14 cellular contexts compared by ENCODE assay signal in the genomic region with DNA sequence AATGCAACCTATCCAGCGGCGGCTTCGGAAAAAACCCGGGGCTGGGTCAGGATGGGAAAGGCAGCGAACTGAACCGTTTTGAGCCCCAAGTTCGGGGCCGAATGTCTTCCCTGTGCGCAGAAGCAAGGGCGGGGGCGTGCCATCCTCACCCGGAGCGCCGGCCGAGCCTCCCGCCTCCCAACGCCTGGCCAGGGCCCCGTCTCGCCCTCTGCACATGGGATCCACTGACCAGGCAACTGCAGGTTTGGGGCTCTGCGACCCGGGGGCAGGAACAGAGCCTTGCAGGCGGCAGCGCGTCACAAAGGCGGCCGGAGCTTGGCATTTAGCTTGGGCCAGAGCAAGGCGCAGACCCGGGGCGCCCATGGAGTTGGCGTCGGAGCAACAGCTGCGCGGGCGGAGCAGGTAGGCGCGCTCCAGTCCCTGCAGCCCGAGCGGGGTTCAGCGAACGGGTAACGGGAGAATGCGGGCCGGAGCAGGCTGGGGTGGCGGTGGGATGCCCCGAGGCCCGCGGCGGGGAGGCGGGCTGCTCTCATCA. TPM values are rescaled to one million over a fixed set of nuclear protein-coding genes. Genes with fewer than 3 reads are reported as not detected.
DNase-seq lines count a peak whose midpoint lies in the region; ATAC-seq and TF ChIP-seq lines count a peak whose summit lies in the region.
"Had no signal": no experiment of that assay in that cellular context is flagged by ENCODE, and none has a peak within 500 bp of the region (broad histone marks: within the 10 kb centered on the region; RNA-seq: fewer than 3 reads in every experiment).

A gene (plus strand): TSS at position 345 of the 535 bp plus-strand sequence. CDS start 3,654 bp downstream, outside the sequence.

- peak within 1 kb of the TSS in 2 of 4 donors; percentile 15 to 43 for H3K4me3 Mint-ChIP-seq in CD4-positive, CD25-positive, alpha-beta regulatory T cell
- peak within 1 kb of the TSS; percentile 37 for H3K4me3 Mint-ChIP-seq in natural killer cell
- H3K4me3 Mint-ChIP-seq: stimulated activated naive CD8-positive, alpha-beta T cell treated with anti-CD3 and anti-CD28 coated beads, Interleukin-15, Interleukin-2, amounts not matched to agents 100 ng/mL and 50 ng/mL, for 24 hours had no signal

- no peak for TF ChIP-seq CTCF in natural killer cell (IDR thresholded peaks at IDR 0.05)
- TF ChIP-seq CTCF in lower leg skin (IDR thresholded peaks at IDR 0.05): no peak

- WGBS in lower leg skin, 2 donors: 4 to 6% methylated on average over 38 to 49 of the region's 49 CpGs

- intact Hi-C loops in natural killer cell (cut with micrococcal nuclease) (no loop called here), lower leg skin (cut with DNase I; ENCODE audit: low total_unique reads) (no loop called here)

- peaks cover 8% of the 10 kb centered on the region for H3K27me3 ChIP-seq in CD4-positive, CD25-positive, alpha-beta regulatory T cell (ENCODE audit: control insufficient read depth, insufficient read depth, low read length)

- peaks cover 0 to 15% (median 5%) of the 10 kb centered on the region in 4 donors for H3K4me1 Mint-ChIP-seq in CD4-positive, CD25-positive, alpha-beta regulatory T cell
- peaks cover 0 to 12% of the 10 kb centered on the region in 2 donors for H3K4me1 Mint-ChIP-seq in natural killer cell
- H3K4me1 Mint-ChIP-seq: nephron had no signal

- ATAC-seq in CD4-positive, CD25-positive, alpha-beta regulatory T cell (ENCODE audit: low read depth in 2 of 2): peak; percentile 24 to 43
- peak; percentile 55 for ATAC-seq in esophagus mucosa
- ATAC-seq in natural killer cell: peak in 1 of 3 donors; percentile 29
- ATAC-seq in GM21723 (IDR thresholded peaks at IDR 0.05; ENCODE audit: unreplicated experiment): no peak
- no peak for ATAC-seq in GM21737 (IDR thresholded peaks at IDR 0.05; ENCODE audit: unreplicated experiment)
- ATAC-seq: PC-3 had no signal

- peaks cover 23% of the 10 kb centered on the region for H3K27me3 Mint-ChIP-seq in CD4-positive, CD25-positive, alpha-beta regulatory T cell
- H3K27me3 Mint-ChIP-seq in natural killer cell (ENCODE audit: low read depth in 2 of 2): peaks cover 14 to 23% of the 10 kb centered on the region in 2 donors

- H3K9me3 ChIP-seq in CD4-positive, CD25-positive, alpha-beta regulatory T cell (ENCODE audit: control insufficient read depth in 2 of 2, low read length in 2 of 2): peaks cover 40 to 51% of the 10 kb centered on the region in 2 experiments
- H3K9me3 ChIP-seq: Caco-2 had no signal

- peaks cover 35% of the 10 kb centered on the region for H3K36me3 Mint-ChIP-seq in CD4-positive, CD25-positive, alpha-beta regulatory T cell
- H3K36me3 Mint-ChIP-seq in natural killer cell: peaks cover 39% of the 10 kb centered on the region

- peak; percentile 51 for TF ChIP-seq POLR2A in GM19099 (IDR thresholded peaks at IDR 0.05; ENCODE audit: extremely low read depth, insufficient read length, low read depth)
- TF ChIP-seq POLR2A in lower leg skin (IDR thresholded peaks at IDR 0.05): no peak

- H3K27ac Mint-ChIP-seq in CD4-positive, CD25-positive, alpha-beta regulatory T cell: no peak within 1 kb of the TSS
- H3K27ac Mint-ChIP-seq in natural killer cell: no peak within 1 kb of the TSS
- H3K27ac Mint-ChIP-seq: nephron; stimulated activated naive CD8-positive, alpha-beta T cell treated with anti-CD3 and anti-CD28 coated beads, Interleukin-15, Interleukin-2, amounts not matched to agents 100 ng/mL and 50 ng/mL, for 24 hours had no signal

- H3K9me3 Mint-ChIP-seq in CD4-positive, CD25-positive, alpha-beta regulatory T cell: peaks cover 0 to 50% (median 14%) of the 10 kb centered on the region in 7 donors
- peaks cover 4 to 8% of the 10 kb centered on the region in 2 donors for H3K9me3 Mint-ChIP-seq in natural killer cell

- no peaks in the 10 kb centered on the region for H3K4me1 ChIP-seq in CD4-positive, CD25-positive, alpha-beta regulatory T cell (ENCODE audit: control insufficient read depth, insufficient read depth, low read length, poor library complexity, severe bottlenecking)
- H3K4me1 ChIP-seq: Caco-2 had no signal

- peak in 1 of 3 donors; percentile 27 for DNase-seq in CD4-positive, CD25-positive, alpha-beta regulatory T cell
- DNase-seq in natural killer cell (no peak), lower leg skin (ENCODE audit: low spot score in 2 of 2) (no peak), KBM-7 (no peak)
- DNase-seq: Caco-2, KG1, PC-3, T1000 had no signal

- H3K36me3 ChIP-seq in CD4-positive, CD25-positive, alpha-beta regulatory T cell (ENCODE audit: control insufficient read depth, insufficient read depth, low read length): peaks cover 35% of the 10 kb centered on the region

- no peak within 1 kb of the TSS for H3K27ac ChIP-seq in CD4-positive, CD25-positive, alpha-beta regulatory T cell (ENCODE audit: insufficient read depth, low read length, poor library complexity, severe bottlenecking)

- no peak within 1 kb of the TSS for H3K4me3 ChIP-seq in CD4-positive, CD25-positive, alpha-beta regulatory T cell (ENCODE audit: low read depth, low read length)
- no peak within 1 kb of the TSS for H3K4me3 ChIP-seq in lower leg skin (ENCODE audit: low read depth, poor library complexity, severe bottlenecking)

- in situ Hi-C loops in KBM-7 (cut with MboI; ENCODE audit: low pct_unique_long_range_greater_than_20kb, low sequenced_read_pairs): no loop called here

RNA-seq across cellular contexts. Expression of the gene that starts here (rescaled TPM):
- 0.54 TPM for total RNA-seq in CD4-positive, CD25-positive, alpha-beta regulatory T cell
- polyA plus RNA-seq in CD4-positive, CD25-positive, alpha-beta regulatory T cell: under 1 TPM in 1 of 4 donors, not detected in 3; 0.13 TPM
- total RNA-seq in esophagus mucosa (0.68 TPM), natural killer cell (under 1 TPM; 0.40 to 0.72 (median 0.43) TPM), lower leg skin (under 1 TPM; 0.42 to 0.97 (median 0.71) TPM)
- total RNA-seq: Caco-2, PC-3 had no signal

Comparison
In these comparisons a context has a peak if more than half of its experiments do, and no peak if none do; other contexts are left out.
1. Peak in ATAC-seq in CD4-positive, CD25-positive, alpha-beta regulatory T cell; RNA of the gene not detected or under 1 TPM.
2. Peak in ATAC-seq in esophagus mucosa; RNA of the gene not detected or under 1 TPM.